In genomic region chr17:21294321-21295035, GRCh38 we compare ENCODE assay signal across 1 cellular context.
TF ChIP-seq lines count a peak whose summit lies in the region.

No MANE protein-coding gene starts in this region.

TF ChIP-seq in H1, 55 proteins besides CTCF, POLR2A, EP300 and RAD21 (continued from another document):
- TF ChIP-seq BCL11A (IDR thresholded peaks at IDR 0.05; ENCODE audit: low read depth in 2 of 2, low read length in 2 of 2), result no peak
- TF ChIP-seq YY1 (IDR thresholded peaks at IDR 0.05; ENCODE audit: low read depth, low read length), result no peak
- TF ChIP-seq MAX (IDR thresholded peaks at IDR 0.05), result no peak
- TF ChIP-seq FOSL1 (IDR thresholded peaks at IDR 0.05; ENCODE audit: insufficient read depth, low read depth, low read length), result no peak
- TF ChIP-seq HDAC2 (IDR thresholded peaks at IDR 0.05; ENCODE audit: borderline replicate concordance in 1 of 2, low read depth in 2 of 2, low read length in 2 of 2), result no peak
- no peak for TF ChIP-seq SIN3A (conservative IDR thresholded peaks at IDR 0.05 in 1 of 2, IDR thresholded peaks at IDR 0.05 in 1 of 2; ENCODE audit: low read depth in 1 of 2, low read length in 2 of 2)
- no peak for TF ChIP-seq USF2 (IDR thresholded peaks at IDR 0.05; ENCODE audit: low read length)
- TF ChIP-seq TAF1 (IDR thresholded peaks at IDR 0.05; ENCODE audit: low read depth, low read length), result no peak
- TF ChIP-seq SP4 (IDR thresholded peaks at IDR 0.05; ENCODE audit: low read length), result no peak
- TF ChIP-seq CHD2 (IDR thresholded peaks at IDR 0.05; ENCODE audit: low read length), result no peak
- no peak for TF ChIP-seq GABPA (IDR thresholded peaks at IDR 0.05; ENCODE audit: borderline replicate concordance, insufficient read depth, low read length)
- TF ChIP-seq TBP (IDR thresholded peaks at IDR 0.05; ENCODE audit: low read depth, low read length), result no peak
TF ChIP-seq in H1: peak in this region for 0.
